Comparison of ENCODE assay signal across 17 cellular contexts in the genomic region with DNA sequence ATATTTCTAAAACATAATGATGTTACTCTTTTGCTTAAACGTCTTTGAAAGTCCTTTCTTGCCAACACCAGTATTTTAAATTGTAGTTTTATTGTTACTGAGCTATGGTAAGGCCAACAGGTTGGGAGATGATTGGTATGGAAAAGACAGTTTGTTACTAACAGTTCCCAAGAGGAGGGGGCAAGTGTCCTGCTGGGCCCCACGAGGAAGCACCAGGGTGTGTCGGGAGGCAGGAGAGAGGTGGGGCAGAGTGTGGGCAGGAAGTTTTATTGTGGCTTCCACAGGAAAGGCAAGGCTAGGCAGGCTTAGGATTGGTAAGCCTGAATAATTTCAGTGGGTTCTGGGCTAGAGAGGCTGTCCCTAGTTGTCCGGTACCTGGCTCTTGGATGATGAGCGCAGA.
A peak's percentile ranks its signal among the peaks of the same experiment; 100 is the strongest.
DNase-seq lines count a peak whose midpoint lies in the region; ATAC-seq, FAIRE-seq and TF ChIP-seq lines count a peak whose summit lies in the region.
"Had no signal": no experiment of that assay in that cellular context is flagged by ENCODE, and none has a peak within 500 bp of the region (broad histone marks: within the 10 kb centered on the region; RNA-seq: fewer than 3 reads in every experiment).

No MANE protein-coding gene starts in this region.

- peaks cover 8% of the 10 kb centered on the region for H3K27me3 Mint-ChIP-seq in stimulated activated memory B cell treated with anti-CD40 and anti-IgM and Interleukin-4, amounts not matched to agents 10 μg/mL and 1 μg/mL and 100 μg/mL, for 72 hours
- peaks cover 3% of the 10 kb centered on the region for H3K27me3 Mint-ChIP-seq in activated T-helper 17 cell treated with anti-CD3 and anti-CD28 coated beads, Interleukin-2, amount 50 U/mL, for 72 hours
- H3K27me3 Mint-ChIP-seq: CD4-positive, alpha-beta memory T cell had no signal

- TF ChIP-seq RAD21 in HCT116 (IDR thresholded peaks at IDR 0.05; ENCODE audit: low read depth): no peak

- H3K9me3 ChIP-seq in HCT116 (ENCODE audit: control insufficient read depth in 1 of 2, insufficient read depth in 1 of 2, low read depth in 1 of 2, low read length in 2 of 2): no peaks in the 10 kb centered on the region
- peaks cover 3% of the 10 kb centered on the region; the same call in 1 of the 2 replicates for H3K9me3 ChIP-seq in SJSA1 (replicated peaks)
- peaks cover 0 to 3% of the 10 kb centered on the region in 2 donors for H3K9me3 ChIP-seq in esophagus (ENCODE audit: control insufficient read depth in 2 of 2, insufficient read depth in 1 of 2, low read depth in 1 of 2, low read length in 1 of 2)
- H3K9me3 ChIP-seq in small intestine (ENCODE audit: control insufficient read depth, low read depth): no peaks in the 10 kb centered on the region

- FAIRE-seq in small intestine (lab: Jason Lieb, UNC): no peak
- FAIRE-seq: bronchial epithelial cell had no signal

- H3K4me3 ChIP-seq in HCT116 (replicated peaks in 1 of 2; ENCODE audit: low read depth in 1 of 2, low read length in 2 of 2): peak overlapping the region; percentile 20
- no peak overlapping the region for H3K4me3 ChIP-seq in SJSA1
- H3K4me3 ChIP-seq in esophagus (ENCODE audit: low read depth in 1 of 2, low read length in 2 of 2): no peak overlapping the region
- no peak overlapping the region for H3K4me3 ChIP-seq in small intestine (ENCODE audit: low read depth in 1 of 2, low read length in 2 of 2)

- no peaks in the 10 kb centered on the region for H3K27me3 ChIP-seq in HCT116 (ENCODE audit: insufficient read depth, low read length)
- H3K27me3 ChIP-seq in SJSA1 (replicated peaks): no peaks in the 10 kb centered on the region
- no peaks in the 10 kb centered on the region for H3K27me3 ChIP-seq in esophagus (ENCODE audit: control insufficient read depth in 1 of 2, insufficient read depth in 2 of 2, low read length in 2 of 2)
- H3K27me3 ChIP-seq in small intestine (ENCODE audit: control insufficient read depth in 2 of 2, insufficient read depth in 2 of 2, low read length in 2 of 2): no peaks in the 10 kb centered on the region

- BruUV-seq in HCT116 (replicated peaks; lab: Mats Ljungman, UMichigan): no TSS peak

- CTCF ChIA-PET in HCT116 (lab: Charles Lee): interaction anchor here (4.8 kb wide), 1 partner anchor 10 kb away, joined by 28 read pairs; no protein-coding TSS in a partner anchor

- intact Hi-C loops in HCT116 (cut with micrococcal nuclease): loop anchor here (2.0 to 5.0 kb wide), 2 partner anchors 52 to 66 kb away; no protein-coding TSS in a partner anchor

- no peak overlapping the region for H2AFZ ChIP-seq in HCT116 (ENCODE audit: low read depth, low read length, poor library complexity, severe bottlenecking)

- no peaks in the 10 kb centered on the region for H3K79me2 ChIP-seq in HCT116 (ENCODE audit: insufficient read depth, low read length)

- H4K20me1 ChIP-seq in HCT116 (ENCODE audit: insufficient read depth): no peaks in the 10 kb centered on the region

- 47% methylated on average over 5 of the region's 5 CpGs for WGBS in esophagus, 2 donors
- WGBS in small intestine, 3 donors: 42 to 48% (median 48%) methylated on average over 5 of the region's 5 CpGs

- H3K27ac Mint-ChIP-seq in stimulated activated memory B cell treated with anti-CD40 and anti-IgM and Interleukin-4, amounts not matched to agents 10 μg/mL and 1 μg/mL and 100 μg/mL, for 72 hours: no peak overlapping the region
- no peak overlapping the region for H3K27ac Mint-ChIP-seq in activated T-helper 17 cell treated with anti-CD3 and anti-CD28 coated beads, Interleukin-2, amount 50 U/mL, for 72 hours
- H3K27ac Mint-ChIP-seq: stimulated activated naive CD8-positive, alpha-beta T cell treated with anti-CD3 and anti-CD28 coated beads, Interleukin-15, Interleukin-2, amounts not matched to agents 100 ng/mL and 50 ng/mL, for 24 hours had no signal

- TF ChIP-seq CTCF in HCT116 (IDR thresholded peaks at IDR 0.05 in 2 of 3, conservative IDR thresholded peaks at IDR 0.05 in 1 of 3; ENCODE audit: borderline replicate concordance in 1 of 3, insufficient read depth in 1 of 3, low read depth in 2 of 3, low read length in 2 of 3): no peak

- H3K9me3 Mint-ChIP-seq in stimulated activated memory B cell treated with anti-CD40 and anti-IgM and Interleukin-4, amounts not matched to agents 10 μg/mL and 1 μg/mL and 100 μg/mL, for 72 hours: no peaks in the 10 kb centered on the region
- H3K9me3 Mint-ChIP-seq in activated T-helper 17 cell treated with anti-CD3 and anti-CD28 coated beads, Interleukin-2, amount 50 U/mL, for 72 hours: no peaks in the 10 kb centered on the region
- H3K9me3 Mint-ChIP-seq: CD4-positive, alpha-beta memory T cell; stimulated activated naive CD8-positive, alpha-beta T cell treated with anti-CD3 and anti-CD28 coated beads, Interleukin-15, Interleukin-2, amounts not matched to agents 100 ng/mL and 50 ng/mL, for 24 hours had no signal

- RAD21 ChIA-PET in HCT116 (lab: Charles Lee; ENCODE audit: low non-redundant PET in 1 of 2, low total read pairs in 2 of 2, uncharacterized antibody in 2 of 2, unreplicated experiment in 2 of 2): interaction anchor here in 1 of 2 experiments (1.0 kb wide), 1 partner anchor 39 kb away, joined by 3 read pairs; no protein-coding TSS in a partner anchor

- ATAC-seq in HCT116: peak; percentile 31
- ATAC-seq in stimulated activated memory B cell treated with anti-CD40 and anti-IgM and Interleukin-4, amounts not matched to agents 10 μg/mL and 1 μg/mL and 100 μg/mL, for 72 hours: no peak
- ATAC-seq in activated T-helper 17 cell treated with anti-CD3 and anti-CD28 coated beads, Interleukin-2, amount 50 U/mL, for 72 hours (replicated peaks): no peak
- no peak for ATAC-seq in GM21619 (IDR thresholded peaks at IDR 0.05; ENCODE audit: unreplicated experiment)

- H3K4me2 ChIP-seq in HCT116 (ENCODE audit: low read length): peak overlapping the region; percentile 73

- H3K9me2 ChIP-seq in HCT116 (ENCODE audit: insufficient read depth): no peaks in the 10 kb centered on the region

- H3K36me3 ChIP-seq in HCT116 (ENCODE audit: control insufficient read depth in 1 of 2, insufficient read depth in 2 of 2, low read length in 2 of 2) (no peaks in the 10 kb centered on the region), SJSA1 (no peaks in the 10 kb centered on the region), esophagus (ENCODE audit: control insufficient read depth in 2 of 2, insufficient read depth in 2 of 2, low read length in 1 of 2) (no peaks in the 10 kb centered on the region), small intestine (ENCODE audit: control insufficient read depth in 2 of 2, insufficient read depth in 2 of 2, low read length in 2 of 2) (no peaks in the 10 kb centered on the region)

- peak overlapping the region; percentile 99 for H3K27ac ChIP-seq in HCT116 (ENCODE audit: low read depth, low read length)
- H3K27ac ChIP-seq in SJSA1: peak overlapping the region; percentile 48; the same call in 1 of the 2 replicates
- peak overlapping the region; percentile 57 to 88 for H3K27ac ChIP-seq in esophagus (ENCODE audit: low read depth in 2 of 2, low read length in 1 of 2)
- H3K27ac ChIP-seq in small intestine (ENCODE audit: low read depth in 1 of 2, low read length in 1 of 2): peak overlapping the region in 1 of 2 donors; percentile 81

- H3K4me3 Mint-ChIP-seq in stimulated activated memory B cell treated with anti-CD40 and anti-IgM and Interleukin-4, amounts not matched to agents 10 μg/mL and 1 μg/mL and 100 μg/mL, for 72 hours: no peak overlapping the region
- H3K4me3 Mint-ChIP-seq in activated T-helper 17 cell treated with anti-CD3 and anti-CD28 coated beads, Interleukin-2, amount 50 U/mL, for 72 hours: no peak overlapping the region
- H3K4me3 Mint-ChIP-seq: CD4-positive, alpha-beta memory T cell; stimulated activated naive CD8-positive, alpha-beta T cell treated with anti-CD3 and anti-CD28 coated beads, Interleukin-15, Interleukin-2, amounts not matched to agents 100 ng/mL and 50 ng/mL, for 24 hours had no signal

- no peaks in the 10 kb centered on the region for H3K36me3 Mint-ChIP-seq in stimulated activated memory B cell treated with anti-CD40 and anti-IgM and Interleukin-4, amounts not matched to agents 10 μg/mL and 1 μg/mL and 100 μg/mL, for 72 hours
- no peaks in the 10 kb centered on the region for H3K36me3 Mint-ChIP-seq in activated T-helper 17 cell treated with anti-CD3 and anti-CD28 coated beads, Interleukin-2, amount 50 U/mL, for 72 hours (ENCODE audit: low read depth)
- H3K36me3 Mint-ChIP-seq: CD4-positive, alpha-beta memory T cell had no signal

- no peak for TF ChIP-seq POLR2A in HCT116 (IDR thresholded peaks at IDR 0.05; ENCODE audit: borderline replicate concordance, extremely low read depth, insufficient read depth, insufficient read length)

- POLR2A ChIA-PET in HCT116 (lab: Charles Lee): interaction anchor here (1.1 to 4.8 kb wide), 7 partner anchors 10 to 136 kb away, joined by 3 to 48 read pairs (median 7); no protein-coding TSS in a partner anchor

- peak overlapping the region; percentile 57 for H3K9ac ChIP-seq in HCT116 (ENCODE audit: low read length)

- DNase-seq in HCT116 (ENCODE audit: low read depth, low spot score) (no peak), SJSA1 (ENCODE audit: low read depth in 1 of 2, low spot score in 2 of 2) (peak in 1 of 2 experiments; percentile 16), small intestine (peak; percentile 43)
- DNase-seq in activated T-cell treated with anti-CD3 and anti-CD28 coated beads, Interleukin-2, amount 50 U/mL, for 48 hours: no peak
- DNase-seq: activated naive CD4-positive, alpha-beta T cell treated with anti-CD3 and anti-CD28 coated beads, Interleukin-2, amount 50 U/mL, for 16 hours; CD4-positive, alpha-beta memory T cell; effector memory CD4-positive, alpha-beta T cell; foreskin melanocyte; MM.1S; NCI-H187 treated with DMSO at 0.1 percent for 48 hours; SW 1271 had no signal

- H3K4me1 ChIP-seq in HCT116 (ENCODE audit: control insufficient read depth in 1 of 2, insufficient read depth in 2 of 2, low read length in 2 of 2) (peaks cover 74 to 86% of the 10 kb centered on the region in 2 experiments), SJSA1 (replicated peaks) (peaks cover 42% of the 10 kb centered on the region), esophagus (ENCODE audit: control insufficient read depth in 2 of 2, insufficient read depth in 2 of 2, low read length in 1 of 2) (peaks cover 0 to 8% of the 10 kb centered on the region in 2 donors), small intestine (ENCODE audit: control insufficient read depth in 2 of 2, insufficient read depth in 1 of 2, low read depth in 1 of 2, low read length in 1 of 2) (peaks cover 7 to 16% of the 10 kb centered on the region in 2 donors)

- peaks cover 18% of the 10 kb centered on the region for H3K4me1 Mint-ChIP-seq in stimulated activated memory B cell treated with anti-CD40 and anti-IgM and Interleukin-4, amounts not matched to agents 10 μg/mL and 1 μg/mL and 100 μg/mL, for 72 hours
- peaks cover 4% of the 10 kb centered on the region for H3K4me1 Mint-ChIP-seq in activated T-helper 17 cell treated with anti-CD3 and anti-CD28 coated beads, Interleukin-2, amount 50 U/mL, for 72 hours

TF ChIP-seq in HCT116, 20 proteins besides CTCF, POLR2A, EP300 and RAD21 (continues in another document):
- no peak for TF ChIP-seq EZH2 (IDR thresholded peaks at IDR 0.05)
- TF ChIP-seq, protein P1, sequence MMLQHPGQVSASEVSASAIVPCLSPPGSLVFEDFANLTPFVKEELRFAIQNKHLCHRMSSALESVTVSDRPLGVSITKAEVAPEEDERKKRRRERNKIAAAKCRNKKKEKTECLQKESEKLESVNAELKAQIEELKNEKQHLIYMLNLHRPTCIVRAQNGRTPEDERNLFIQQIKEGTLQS (IDR thresholded peaks at IDR 0.05): no peak
- TF ChIP-seq SP1 (IDR thresholded peaks at IDR 0.05; ENCODE audit: low read depth): no peak

Comparison
In these comparisons a context has a peak if more than half of its experiments do, and no peak if none do; other contexts are left out.
1. H3K4me3 ChIP-seq: peak in HCT116 (2 of 2); none in SJSA1 (single experiment), esophagus (0 of 2) and small intestine (0 of 2).